ENCODE assay signal across 8 cellular contexts in genomic region chr13:26735677-26736076, GRCh38. TPM values are rescaled to one million over a fixed set of nuclear protein-coding genes. Genes with fewer than 3 reads are reported as not detected.
"Had no signal": no experiment of that assay in that cellular context is flagged by ENCODE, and none has a peak within 500 bp of the region (broad histone marks: within the 10 kb centered on the region; RNA-seq: fewer than 3 reads in every experiment).

No MANE protein-coding gene starts in this region.

- ATAC-seq: GM12878 had no signal

- DNase-seq: GDM1, GF-D8 had no signal

- H3K4me3 ChIP-seq: GM12878 had no signal

- FAIRE-seq: G401.6, GM12878, GM12892, GM18507, GM19239 had no signal

RNA-seq across cellular contexts. Expression of gene GPR12, which starts 24.9 kb away (rescaled TPM):
- total RNA-seq: G401, GM12878 had no signal
- polyA plus RNA-seq: GM12878 had no signal
